20 cellular contexts compared by ENCODE assay signal in the genomic region with DNA sequence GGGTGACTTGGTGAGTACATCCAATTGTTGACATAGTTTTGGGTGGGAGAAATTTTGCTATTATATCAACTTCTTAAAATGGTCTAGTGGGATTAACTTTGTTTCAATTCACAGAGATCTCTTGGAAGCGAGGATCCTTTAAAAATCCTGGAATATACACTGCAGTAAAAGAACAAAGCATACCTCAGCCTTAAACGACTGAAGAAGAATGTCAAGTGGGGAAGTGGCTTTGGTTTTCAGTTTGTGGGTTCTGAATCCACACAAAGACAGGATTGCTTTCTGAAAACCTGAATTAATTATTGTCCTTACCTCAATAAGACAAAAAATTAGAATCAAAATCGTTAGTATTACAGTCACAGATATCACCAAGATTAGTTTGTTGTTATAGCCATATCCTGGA.
A peak's percentile ranks its signal among the peaks of the same experiment; 100 is the strongest.
DNase-seq lines count a peak whose midpoint lies in the region; ATAC-seq and TF ChIP-seq lines count a peak whose summit lies in the region.
"Had no signal": no experiment of that assay in that cellular context is flagged by ENCODE, and none has a peak within 500 bp of the region (broad histone marks: within the 10 kb centered on the region; RNA-seq: fewer than 3 reads in every experiment).

No MANE protein-coding gene starts in this region.

- H3K36me3 ChIP-seq in psoas muscle (ENCODE audit: insufficient read depth in 1 of 2, low read depth in 1 of 2) = peaks cover 0 to 42% of the 10 kb centered on the region in 2 donors
- no peaks in the 10 kb centered on the region for H3K36me3 ChIP-seq in endodermal cell (ENCODE audit: control insufficient read depth, insufficient read depth, low read length)
- H3K36me3 ChIP-seq: BLaER1 treated with 17β-estradiol and CSF1 and Interleukin-3, amounts not matched to agents 10 nM and 100 nM had no signal

- H3K27me3 Mint-ChIP-seq in natural killer cell (ENCODE audit: low read depth in 2 of 2) (no peaks in the 10 kb centered on the region), endodermal cell (ENCODE audit: insufficient read depth) (no peaks in the 10 kb centered on the region)
- H3K27me3 Mint-ChIP-seq in natural killer cell treated with Interleukin-12 subunit alpha and Interleukin-12 subunit beta and Interleukin-15 and Interleukin-18, amount 100 ng/mL, for 72 hours = no peaks in the 10 kb centered on the region
- H3K27me3 Mint-ChIP-seq: IgD-negative memory B cell had no signal

- H3K4me1 ChIP-seq in psoas muscle (peaks cover 5% of the 10 kb centered on the region), endodermal cell (ENCODE audit: control insufficient read depth, insufficient read depth, low read length) (no peaks in the 10 kb centered on the region)
- H3K4me1 ChIP-seq: BLaER1 treated with 17β-estradiol and CSF1 and Interleukin-3, amounts not matched to agents 10 nM and 100 nM had no signal

- no peaks in the 10 kb centered on the region for H3K27me3 ChIP-seq in psoas muscle (ENCODE audit: insufficient read depth in 3 of 3, low read length in 2 of 3)
- H3K27me3 ChIP-seq in endodermal cell (ENCODE audit: control insufficient read depth, insufficient read depth, low read length, poor library complexity, severe bottlenecking) = no peaks in the 10 kb centered on the region
- H3K27me3 ChIP-seq: BLaER1 treated with 17β-estradiol and CSF1 and Interleukin-3, amounts not matched to agents 10 nM and 100 nM had no signal

- H3K4me3 ChIP-seq in psoas muscle (no peak overlapping the region), endodermal cell (ENCODE audit: low read length) (no peak overlapping the region)
- H3K4me3 ChIP-seq: BLaER1 treated with 17β-estradiol and CSF1 and Interleukin-3, amounts not matched to agents 10 nM and 100 nM had no signal

- TF ChIP-seq CTCF in natural killer cell (IDR thresholded peaks at IDR 0.05) (no peak), psoas muscle (IDR thresholded peaks at IDR 0.05) (no peak), endodermal cell (conservative IDR thresholded peaks at IDR 0.05) (no peak)

- no peak overlapping the region for H3K9ac ChIP-seq in endodermal cell (ENCODE audit: extremely low read depth, low read length, poor library complexity, severe bottlenecking)
- H3K9ac ChIP-seq: BLaER1 treated with 17β-estradiol and CSF1 and Interleukin-3, amounts not matched to agents 10 nM and 100 nM had no signal

- peaks cover 21% of the 10 kb centered on the region for H3K36me3 Mint-ChIP-seq in natural killer cell
- peaks cover 21% of the 10 kb centered on the region for H3K36me3 Mint-ChIP-seq in natural killer cell treated with Interleukin-12 subunit alpha and Interleukin-12 subunit beta and Interleukin-15 and Interleukin-18, amount 100 ng/mL, for 72 hours
- H3K36me3 Mint-ChIP-seq in endodermal cell (ENCODE audit: low read depth) = peaks cover 34% of the 10 kb centered on the region

- H3K9me3 ChIP-seq in psoas muscle (no peaks in the 10 kb centered on the region), endodermal cell (ENCODE audit: control insufficient read depth, low read length) (peaks cover 13% of the 10 kb centered on the region)

- H3K4me1 Mint-ChIP-seq in natural killer cell = peaks cover 29 to 52% of the 10 kb centered on the region in 2 donors
- peaks cover 21 to 26% of the 10 kb centered on the region in 2 donors for H3K4me1 Mint-ChIP-seq in natural killer cell treated with Interleukin-12 subunit alpha and Interleukin-12 subunit beta and Interleukin-15 and Interleukin-18, amount 100 ng/mL, for 72 hours (ENCODE audit: low read depth in 2 of 2)
- H3K4me1 Mint-ChIP-seq in endodermal cell = no peaks in the 10 kb centered on the region

- H3K4me3 Mint-ChIP-seq in natural killer cell = no peak overlapping the region
- no peak overlapping the region for H3K4me3 Mint-ChIP-seq in natural killer cell treated with Interleukin-12 subunit alpha and Interleukin-12 subunit beta and Interleukin-15 and Interleukin-18, amount 100 ng/mL, for 72 hours
- H3K4me3 Mint-ChIP-seq in endodermal cell = no peak overlapping the region
- H3K4me3 Mint-ChIP-seq: IgD-negative memory B cell had no signal

- no peak overlapping the region for H3K27ac ChIP-seq in psoas muscle
- H3K27ac ChIP-seq in endodermal cell (ENCODE audit: low read depth, low read length) = no peak overlapping the region
- H3K27ac ChIP-seq: BLaER1 treated with 17β-estradiol and CSF1 and Interleukin-3, amounts not matched to agents 10 nM and 100 nM had no signal

- H3K27ac Mint-ChIP-seq in natural killer cell = peak overlapping the region; percentile 32 to 68
- H3K27ac Mint-ChIP-seq in natural killer cell treated with Interleukin-12 subunit alpha and Interleukin-12 subunit beta and Interleukin-15 and Interleukin-18, amount 100 ng/mL, for 72 hours = peak overlapping the region in 1 of 2 donors; percentile 12
- no peak overlapping the region for H3K27ac Mint-ChIP-seq in endodermal cell

- ATAC-seq in natural killer cell = no peak
- ATAC-seq in natural killer cell treated with Interleukin-12 subunit alpha and Interleukin-12 subunit beta and Interleukin-15 and Interleukin-18, amount 100 ng/mL, for 72 hours = no peak
- no peak for ATAC-seq in psoas muscle
- ATAC-seq: HCT116, PC-3, SK-N-SH treated with all-trans-retinoic acid at 6 μM for 48 hours had no signal

- H3K9me3 Mint-ChIP-seq in natural killer cell = no peaks in the 10 kb centered on the region
- peaks cover 3% of the 10 kb centered on the region for H3K9me3 Mint-ChIP-seq in natural killer cell treated with Interleukin-12 subunit alpha and Interleukin-12 subunit beta and Interleukin-15 and Interleukin-18, amount 100 ng/mL, for 72 hours
- peaks cover 14% of the 10 kb centered on the region for H3K9me3 Mint-ChIP-seq in endodermal cell

- DNase-seq in natural killer cell (no peak), MV-4-11 (lab: John Stamatoyannopoulos, UW) (peak; percentile 20), astrocyte of the hippocampus (ENCODE audit: low read depth, low spot score) (peak; percentile 75), psoas muscle (no peak), HUDEP-2 (lab: John Stamatoyannopoulos, UW; ENCODE audit: unreplicated experiment in 76 of 76) (no peak), endodermal cell (no peak)
- no peak for DNase-seq in natural killer cell treated with Interleukin-12 subunit alpha and Interleukin-12 subunit beta and Interleukin-15 and Interleukin-18, amount 100 ng/mL, for 72 hours (ENCODE audit: low spot score)
- DNase-seq: DMS 273 treated with DMSO at 0.1 percent for 48 hours, GDM1, GOT3, NCI-H187, NCI-H345, NCI-H526, PC-3, RPMI8226, SHP77 treated with DMSO at 0.1 percent for 48 hours had no signal

- WGBS in psoas muscle, 3 donors = 56 to 59% (median 59%) methylated on average over 3 of the region's 3 CpGs
- 67 to 79% methylated on average over 2 to 3 of the region's 3 CpGs for WGBS in endodermal cell (ENCODE audit: insufficient coverage in 1 of 2, insufficient read length in 1 of 2), 2 experiments

- intact Hi-C loops in natural killer cell (cut with micrococcal nuclease) (no loop called here), psoas muscle (cut with DNase I) (no loop called here)

Comparison
In these comparisons a context has a peak if more than half of its experiments do, and no peak if none do; other contexts are left out.
1. DNase-seq: peak in MV-4-11 (single experiment) and astrocyte of the hippocampus (single experiment); none in natural killer cell (single experiment), natural killer cell treated with Interleukin-12 subunit alpha and Interleukin-12 subunit beta and Interleukin-15 and Interleukin-18, amount 100 ng/mL, for 72 hours (single experiment), psoas muscle (0 of 2), HUDEP-2 (0 of 76) and endodermal cell (single experiment).